In genomic region chr5:172412724-172413260, GRCh38 we compare ENCODE assay signal across 7 cellular contexts. TPM values are rescaled to one million over a fixed set of nuclear protein-coding genes. Genes with fewer than 3 reads are reported as not detected.
A peak's percentile ranks its signal among the peaks of the same experiment; 100 is the strongest.
DNase-seq lines count a peak whose midpoint lies in the region; ATAC-seq and TF ChIP-seq lines count a peak whose summit lies in the region.

No MANE protein-coding gene starts in this region.

- no peak for TF ChIP-seq CTCF in heart left ventricle (IDR thresholded peaks at IDR 0.05)

- intact Hi-C loops in heart left ventricle (cut with DNase I) = no loop called here

- H3K4me1 ChIP-seq in heart left ventricle = peaks cover 0 to 73% (median 20%) of the 10 kb centered on the region in 12 donors

- H3K36me3 Mint-ChIP-seq in activated T-cell treated with anti-CD3 and anti-CD28 coated beads, Interleukin-2, amount 50 U/mL, for 72 hours (ENCODE audit: insufficient read depth in 2 of 2) = peaks cover 0 to 1% of the 10 kb centered on the region in 2 donors

- peaks cover 33% of the 10 kb centered on the region for H3K27me3 Mint-ChIP-seq in activated T-cell treated with anti-CD3 and anti-CD28 coated beads, Interleukin-2, amount 50 U/mL, for 72 hours (ENCODE audit: low read depth)

- H3K27ac Mint-ChIP-seq in activated T-cell treated with anti-CD3 and anti-CD28 coated beads, Interleukin-2, amount 50 U/mL, for 72 hours = no peak overlapping the region

- H3K4me3 Mint-ChIP-seq in activated T-cell treated with anti-CD3 and anti-CD28 coated beads, Interleukin-2, amount 50 U/mL, for 72 hours = peak overlapping the region; percentile 20 to 72

- peak; percentile 34 for DNase-seq in Jurkat, Clone E6-1 (ENCODE audit: low read depth, low spot score)
- DNase-seq in activated T-cell treated with anti-CD3 and anti-CD28 coated beads, Interleukin-2, amount 50 U/mL, for 72 hours = peak; percentile 13 to 28
- DNase-seq in heart left ventricle = peak; percentile 87 to 93 (median 92)
- DNase-seq in stimulated activated CD8-positive, alpha-beta memory T cell treated with anti-CD3 and anti-CD28 coated beads, Interleukin-15, amount 100 ng/mL, for 48 hours (ENCODE audit: low read depth in 2 of 2) = peak; percentile 8 to 25
- no peak for DNase-seq in inferior parietal cortex (ENCODE audit: extremely low spot score)
- DNase-seq in RKO (ENCODE audit: low spot score) = no peak
- no peak for DNase-seq in NK-92 (lab: John Stamatoyannopoulos, UW; ENCODE audit: unreplicated experiment)

- ATAC-seq in activated T-cell treated with anti-CD3 and anti-CD28 coated beads, Interleukin-2, amount 50 U/mL, for 72 hours (replicated peaks in 1 of 2) = peak; percentile 22 to 25
- ATAC-seq in heart left ventricle = peak; percentile 82 to 90 (median 83)

- 55 to 65% (median 61%) methylated on average over 13 of the region's 13 CpGs for WGBS in heart left ventricle, 4 donors

- H3K4me1 Mint-ChIP-seq in activated T-cell treated with anti-CD3 and anti-CD28 coated beads, Interleukin-2, amount 50 U/mL, for 72 hours (ENCODE audit: low read depth) = peaks cover 35% of the 10 kb centered on the region

- TF ChIP-seq POLR2A in heart left ventricle (IDR thresholded peaks at IDR 0.05) = no peak

- peak overlapping the region; percentile 42 to 89 (median 71) for H3K27ac ChIP-seq in heart left ventricle

- H3K9me3 Mint-ChIP-seq in activated T-cell treated with anti-CD3 and anti-CD28 coated beads, Interleukin-2, amount 50 U/mL, for 72 hours = no peaks in the 10 kb centered on the region

- H3K36me3 ChIP-seq in heart left ventricle = no peaks in the 10 kb centered on the region

- no peaks in the 10 kb centered on the region for H3K9me3 ChIP-seq in heart left ventricle

- no peak overlapping the region for H3K4me3 ChIP-seq in Jurkat, Clone E6-1 (ENCODE audit: low read length)
- H3K4me3 ChIP-seq in heart left ventricle = no peak overlapping the region

- H3K27me3 ChIP-seq in heart left ventricle = no peaks in the 10 kb centered on the region

RNA-seq across cellular contexts. Expression of gene SH3PXD2B, which starts 41.5 kb away (rescaled TPM):
- polyA plus RNA-seq in Jurkat, Clone E6-1 (2012; ENCODE audit: insufficient read depth, insufficient read length) = 8.0 TPM
- total RNA-seq in activated T-cell treated with anti-CD3 and anti-CD28 coated beads, Interleukin-2, amount 50 U/mL, for 72 hours = 1 to 10 TPM in 1 of 2 donors, under 1 TPM in 1; 0.49 to 1.3 TPM
- 10 to 100 TPM in 2 of 9 donors, 1 to 10 TPM in 7; 3.3 to 22.7 (median 8.4) TPM for total RNA-seq in heart left ventricle
- 1 to 10 TPM; 1.1 to 6.9 TPM for polyA plus RNA-seq in heart left ventricle

Comparison
In these comparisons a context has a peak if more than half of its experiments do, and no peak if none do; other contexts are left out.
1. DNase-seq: peak in Jurkat, Clone E6-1 (single experiment), activated T-cell treated with anti-CD3 and anti-CD28 coated beads, Interleukin-2, amount 50 U/mL, for 72 hours (2 of 2), heart left ventricle (5 of 5) and stimulated activated CD8-positive, alpha-beta memory T cell treated with anti-CD3 and anti-CD28 coated beads, Interleukin-15, amount 100 ng/mL, for 48 hours (2 of 2); none in inferior parietal cortex (single experiment), RKO (single experiment) and NK-92 (single experiment).